15 cellular contexts compared by ENCODE assay signal in the genomic region with DNA sequence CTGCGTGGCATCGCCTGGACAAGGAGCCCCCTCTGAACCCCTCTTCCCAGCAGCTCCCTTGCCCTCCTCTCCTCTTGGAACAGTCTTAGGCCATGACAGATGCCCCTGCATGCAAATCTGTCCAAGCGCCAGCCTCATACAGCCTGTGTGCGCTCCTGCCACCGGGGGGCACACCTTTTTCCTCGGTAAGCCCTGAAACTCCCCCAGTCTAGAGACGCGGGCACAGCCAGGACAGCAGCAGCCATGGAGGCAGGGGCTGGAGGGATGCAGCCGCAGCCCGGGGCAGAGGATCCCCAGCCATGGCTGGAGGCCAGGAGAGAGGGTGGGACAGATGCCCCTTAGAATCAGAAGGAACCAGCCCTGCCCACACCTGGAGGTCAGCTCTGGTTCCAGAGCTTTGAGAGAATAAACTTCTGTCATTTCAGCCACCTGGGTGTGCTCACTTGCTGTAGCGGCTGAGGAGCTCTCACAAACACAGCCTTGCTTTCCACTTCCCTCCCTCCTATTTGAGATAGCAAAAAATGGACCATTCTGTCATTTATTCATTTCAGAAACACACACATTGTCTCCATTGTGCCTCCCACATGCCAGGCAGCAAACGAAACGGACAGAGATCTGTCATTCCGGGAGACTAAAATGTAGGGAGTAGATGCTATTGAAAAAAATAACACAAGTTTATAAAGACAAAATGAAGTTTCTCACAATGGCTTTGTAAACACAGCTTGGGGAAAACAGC.
A peak's percentile ranks its signal among the peaks of the same experiment; 100 is the strongest.
DNase-seq lines count a peak whose midpoint lies in the region; ATAC-seq and TF ChIP-seq lines count a peak whose summit lies in the region.
"Had no signal": no experiment of that assay in that cellular context is flagged by ENCODE, and none has a peak within 500 bp of the region (broad histone marks: within the 10 kb centered on the region; RNA-seq: fewer than 3 reads in every experiment).

No MANE protein-coding gene starts in this region.

- H3K27ac Mint-ChIP-seq in stimulated activated naive CD8-positive, alpha-beta T cell treated with anti-CD3 and anti-CD28 coated beads, Interleukin-15, amount 100 ng/mL, for 72 hours = no peak overlapping the region
- no peak overlapping the region for H3K27ac Mint-ChIP-seq in nephron progenitor cell
- H3K27ac Mint-ChIP-seq: T-helper 1 cell treated with Interleukin-12 subunit alpha and Interleukin-12 subunit beta and Interleukin-4 antibody, amounts not matched to agents 30 μg/mL and 1 μg/mL, for 36 hours had no signal

- TF ChIP-seq CTCF in brain microvascular endothelial cell (IDR thresholded peaks at IDR 0.05; ENCODE audit: low read depth, low read length, missing control alignments) = peak; percentile 1
- TF ChIP-seq CTCF in nephron progenitor cell (IDR thresholded peaks at IDR 0.05) = no peak
- TF ChIP-seq CTCF in left ventricle myocardium inferior (IDR thresholded peaks at IDR 0.05; ENCODE audit: borderline replicate concordance) = no peak

- intact Hi-C loops in left ventricle myocardium inferior (cut with micrococcal nuclease) = no loop called here

- H3K36me3 Mint-ChIP-seq in nephron progenitor cell (ENCODE audit: low read depth) = no peaks in the 10 kb centered on the region

- peaks cover under 1% of the 10 kb centered on the region for H3K4me1 Mint-ChIP-seq in stimulated activated naive CD8-positive, alpha-beta T cell treated with anti-CD3 and anti-CD28 coated beads, Interleukin-15, amount 100 ng/mL, for 72 hours
- peaks cover 78% of the 10 kb centered on the region for H3K4me1 Mint-ChIP-seq in nephron progenitor cell

- peak; percentile 43 for ATAC-seq in stimulated activated naive CD8-positive, alpha-beta T cell treated with anti-CD3 and anti-CD28 coated beads, Interleukin-15, amount 100 ng/mL, for 72 hours
- ATAC-seq in stimulated activated naive CD8-positive, alpha-beta T cell treated with anti-CD3 and anti-CD28 coated beads, Interleukin-15, Interleukin-2, amounts not matched to agents 100 U/mL and 50 U/mL, for 24 hours = no peak
- ATAC-seq in GM18498 (IDR thresholded peaks at IDR 0.05; ENCODE audit: unreplicated experiment) = no peak

- no peaks in the 10 kb centered on the region for H3K4me1 ChIP-seq in left ventricle myocardium inferior

- no peak overlapping the region for H3K27ac ChIP-seq in brain microvascular endothelial cell
- no peak overlapping the region for H3K27ac ChIP-seq in left ventricle myocardium inferior (replicated peaks)
- H3K27ac ChIP-seq: thoracic aorta had no signal

- no peaks in the 10 kb centered on the region for H3K9me3 ChIP-seq in left ventricle myocardium inferior (replicated peaks)
- H3K9me3 ChIP-seq: thoracic aorta had no signal

- H3K27me3 ChIP-seq in brain microvascular endothelial cell (replicated peaks) (no peaks in the 10 kb centered on the region), left ventricle myocardium inferior (ENCODE audit: low read depth) (peaks cover 86% of the 10 kb centered on the region)

- H3K36me3 ChIP-seq in brain microvascular endothelial cell (replicated peaks) = no peaks in the 10 kb centered on the region
- no peaks in the 10 kb centered on the region for H3K36me3 ChIP-seq in left ventricle myocardium inferior
- H3K36me3 ChIP-seq: thoracic aorta had no signal

- in situ Hi-C loops in brain microvascular endothelial cell (cut with HindIII; ENCODE audit: low pct_ligation_motif_present, low sequenced_read_pairs) = no loop called here

- DNase-seq in stimulated activated naive CD8-positive, alpha-beta T cell treated with anti-CD3 and anti-CD28 coated beads, Interleukin-15, amount 100 ng/mL, for 72 hours = no peak
- DNase-seq in stimulated activated naive CD8-positive, alpha-beta T cell treated with anti-CD3 and anti-CD28 coated beads, Interleukin-15, Interleukin-2, amounts not matched to agents 100 U/mL and 50 U/mL, for 24 hours = no peak
- DNase-seq in brain microvascular endothelial cell (no peak), nephron progenitor cell (peak; percentile 29), left ventricle myocardium inferior (no peak), germinal center (ENCODE audit: low spot score) (no peak)
- DNase-seq in activated naive CD4-positive, alpha-beta T cell treated with anti-CD3 and anti-CD28 coated beads, Interleukin-2, amount 50 U/mL, for 16 hours = no peak
- DNase-seq: activated CD4-positive, alpha-beta T cell treated with anti-CD3 and anti-CD28 coated beads for 4 hours; dermis blood vessel endothelial cell; DMS79 treated with DMSO at 0.1 percent for 48 hours; NCI-H345; small intestine had no signal

- H3K4me3 ChIP-seq in brain microvascular endothelial cell (ENCODE audit: low read depth, low read length) (no peak overlapping the region), left ventricle myocardium inferior (no peak overlapping the region)
- H3K4me3 ChIP-seq: thoracic aorta had no signal

- H3K9me3 Mint-ChIP-seq in stimulated activated naive CD8-positive, alpha-beta T cell treated with anti-CD3 and anti-CD28 coated beads, Interleukin-15, amount 100 ng/mL, for 72 hours = no peaks in the 10 kb centered on the region
- H3K9me3 Mint-ChIP-seq in nephron progenitor cell = peaks cover 10% of the 10 kb centered on the region
- H3K9me3 Mint-ChIP-seq: T-helper 1 cell treated with Interleukin-12 subunit alpha and Interleukin-12 subunit beta and Interleukin-4 antibody, amounts not matched to agents 30 μg/mL and 1 μg/mL, for 36 hours had no signal

- peaks cover 57% of the 10 kb centered on the region for H3K27me3 Mint-ChIP-seq in stimulated activated naive CD8-positive, alpha-beta T cell treated with anti-CD3 and anti-CD28 coated beads, Interleukin-15, amount 100 ng/mL, for 72 hours
- peaks cover 3% of the 10 kb centered on the region for H3K27me3 Mint-ChIP-seq in nephron progenitor cell (ENCODE audit: low read depth, poor library complexity)

- H3K4me3 Mint-ChIP-seq in stimulated activated naive CD8-positive, alpha-beta T cell treated with anti-CD3 and anti-CD28 coated beads, Interleukin-15, amount 100 ng/mL, for 72 hours = no peak overlapping the region
- H3K4me3 Mint-ChIP-seq in nephron progenitor cell = no peak overlapping the region
- H3K4me3 Mint-ChIP-seq: T-helper 1 cell treated with Interleukin-12 subunit alpha and Interleukin-12 subunit beta and Interleukin-4 antibody, amounts not matched to agents 30 μg/mL and 1 μg/mL, for 36 hours had no signal
